ENCODE assay signal across 15 cellular contexts in genomic region chr17:74970395-74970794, GRCh38. TPM values are rescaled to one million over a fixed set of nuclear protein-coding genes. Genes with fewer than 3 reads are reported as not detected.
A peak's percentile ranks its signal among the peaks of the same experiment; 100 is the strongest.
DNase-seq lines count a peak whose midpoint lies in the region; ATAC-seq, FAIRE-seq and TF ChIP-seq lines count a peak whose summit lies in the region.
"Had no signal": no experiment of that assay in that cellular context is flagged by ENCODE, and none has a peak within 500 bp of the region (broad histone marks: within the 10 kb centered on the region; RNA-seq: fewer than 3 reads in every experiment).

No MANE protein-coding gene starts in this region.

- H4K5ac ChIP-seq in H1 (ENCODE audit: insufficient read length, low read depth, low read length) = no peak overlapping the region

- H3K18ac ChIP-seq in H1 (ENCODE audit: extremely low read depth, low read length) = no peak overlapping the region

- no peak for FAIRE-seq in H1 (lab: Jason Lieb, UNC)

- CTCF ChIA-PET in Panc1 (lab: Charles Lee) (interaction anchor here (1.8 kb wide), 1 partner anchor 8 kb away, joined by 10 read pairs; no protein-coding TSS in a partner anchor), H1 (lab: Charles Lee; ENCODE audit: partially characterized antibody) (interaction anchor here (0.7 to 19.8 kb wide), 5 partner anchors 8 to 721 kb away, joined by 4 to 345 read pairs (median 17); partner anchors contain the start of gene MRPL58)

- intact Hi-C loops in Panc1 (cut with micrococcal nuclease; ENCODE audit: unreplicated experiment) = loop anchor here (10.0 kb wide), 1 partner anchor 134 kb away; the partner anchor contains the start of gene ARMC7
- intact Hi-C loops in lower lobe of right lung (cut with DNase I) = no loop called here
- intact Hi-C loops in testis (cut with DNase I; ENCODE audit: low total_unique reads) = no loop called here

- H3K27ac ChIP-seq in Panc1 (ENCODE audit: low read length) = no peak overlapping the region
- no peak overlapping the region for H3K27ac ChIP-seq in H1 (ENCODE audit: low read depth, low read length)
- H3K27ac ChIP-seq in lower lobe of right lung = peak overlapping the region; percentile 73
- no peak overlapping the region for H3K27ac ChIP-seq in subcutaneous abdominal adipose tissue (ENCODE audit: low read depth, low read length)
- no peak overlapping the region for H3K27ac ChIP-seq in testis
- no peak overlapping the region for H3K27ac ChIP-seq in MM.1S (ENCODE audit: low read length)

- H3K27me3 ChIP-seq in Panc1 (ENCODE audit: control insufficient read depth, insufficient read depth, low read length) (no peaks in the 10 kb centered on the region), H1 (replicated peaks in 1 of 4; ENCODE audit: control insufficient read depth in 3 of 4, extremely low read depth in 1 of 4, insufficient read depth in 3 of 4, low read length in 3 of 4) (peaks cover 17 to 41% (median 36%) of the 10 kb centered on the region in 4 experiments), lower lobe of right lung (ENCODE audit: low read depth) (peaks cover 32% of the 10 kb centered on the region), subcutaneous abdominal adipose tissue (ENCODE audit: control insufficient read depth in 5 of 5, insufficient read depth in 4 of 5, low read length in 5 of 5) (peaks cover 4 to 31% (median 17%) of the 10 kb centered on the region in 5 donors), testis (no peaks in the 10 kb centered on the region), MM.1S (replicated peaks; ENCODE audit: insufficient read depth, low read length) (peaks cover 38% of the 10 kb centered on the region)

- no peak for TF ChIP-seq CTCF in Panc1 (IDR thresholded peaks at IDR 0.05)
- no peak for TF ChIP-seq CTCF in H1 (IDR thresholded peaks at IDR 0.05; ENCODE audit: control extremely low read depth in 1 of 3, insufficient read depth in 1 of 3, low read depth in 1 of 3, low read length in 3 of 3)
- no peak for TF ChIP-seq CTCF in lower lobe of right lung (IDR thresholded peaks at IDR 0.05)
- no peak for TF ChIP-seq CTCF in testis (IDR thresholded peaks at IDR 0.05)
- no peak for TF ChIP-seq CTCF in MM.1S (IDR thresholded peaks at IDR 0.05; ENCODE audit: low read length)

- H2AFZ ChIP-seq in H1 (ENCODE audit: low read length) (no peak overlapping the region), MM.1S (ENCODE audit: low read length) (no peak overlapping the region)

- TF ChIP-seq POLR2A in H1 (IDR thresholded peaks at IDR 0.05; ENCODE audit: control extremely low read depth in 1 of 2, low read depth in 2 of 2, low read length in 2 of 2) = no peak
- TF ChIP-seq POLR2A in testis (IDR thresholded peaks at IDR 0.05) = no peak

- H3K79me2 ChIP-seq in H1 (ENCODE audit: control insufficient read depth in 1 of 2, insufficient read depth in 2 of 2, low read length in 2 of 2) (no peaks in the 10 kb centered on the region), MM.1S (ENCODE audit: low read length) (no peaks in the 10 kb centered on the region)

- no peak overlapping the region for H3K4ac ChIP-seq in H1 (replicated peaks; ENCODE audit: insufficient read length, low read depth, low read length)

- H3K36me3 ChIP-seq in Panc1 (ENCODE audit: control insufficient read depth, insufficient read depth, low read length) (no peaks in the 10 kb centered on the region), H1 (ENCODE audit: control insufficient read depth in 2 of 4, insufficient read depth in 4 of 4, low read length in 3 of 4) (no peaks in the 10 kb centered on the region), lower lobe of right lung (no peaks in the 10 kb centered on the region), subcutaneous abdominal adipose tissue (ENCODE audit: control insufficient read depth in 5 of 5, insufficient read depth in 5 of 5, low read length in 5 of 5) (no peaks in the 10 kb centered on the region), testis (ENCODE audit: low read depth, missing control alignments) (no peaks in the 10 kb centered on the region), MM.1S (replicated peaks; ENCODE audit: insufficient read depth, low read length) (no peaks in the 10 kb centered on the region)

- no peak overlapping the region for H2BK120ac ChIP-seq in H1 (replicated peaks; ENCODE audit: low read depth, low read length)

- ATAC-seq in Panc1 = peak; percentile 6; the same call in 1 of the 2 replicates
- ATAC-seq in lower lobe of right lung = no peak

- no peak overlapping the region for H4K91ac ChIP-seq in H1 (replicated peaks; ENCODE audit: insufficient read length, low read length)

- no peak overlapping the region for H2AK5ac ChIP-seq in H1 (ENCODE audit: low read depth, low read length)

- no peaks in the 10 kb centered on the region for H4K20me1 ChIP-seq in H1 (replicated peaks in 1 of 2; ENCODE audit: control insufficient read depth in 1 of 2, insufficient read depth in 2 of 2, low read length in 2 of 2)
- H4K20me1 ChIP-seq in MM.1S (ENCODE audit: insufficient read depth, low read length) = no peaks in the 10 kb centered on the region

- no peak overlapping the region for H3K56ac ChIP-seq in H1 (replicated peaks; ENCODE audit: insufficient read length, low read depth, low read length)

- H3K9me3 ChIP-seq in Panc1 (ENCODE audit: control insufficient read depth, insufficient read depth, low read depth, low read length) = no peaks in the 10 kb centered on the region
- no peaks in the 10 kb centered on the region for H3K9me3 ChIP-seq in H1 (ENCODE audit: insufficient read depth in 2 of 2, low read depth in 1 of 2, low read length in 1 of 2)
- H3K9me3 ChIP-seq in lower lobe of right lung = no peaks in the 10 kb centered on the region
- H3K9me3 ChIP-seq in subcutaneous abdominal adipose tissue (ENCODE audit: control insufficient read depth in 5 of 5, low read length in 5 of 5) = no peaks in the 10 kb centered on the region
- H3K9me3 ChIP-seq in testis = no peaks in the 10 kb centered on the region
- H3K9me3 ChIP-seq in MM.1S (replicated peaks; ENCODE audit: insufficient read depth, low read length) = no peaks in the 10 kb centered on the region

- H3K23me2 ChIP-seq in H1 (ENCODE audit: low read depth, low read length) = peaks cover 10% of the 10 kb centered on the region; the same call in 1 of the 2 replicates

- no peak for TF ChIP-seq RAD21 in H1 (IDR thresholded peaks at IDR 0.05 in 1 of 2, conservative IDR thresholded peaks at IDR 0.05 in 1 of 2; ENCODE audit: low read depth in 2 of 2, low read length in 2 of 2)

- in situ Hi-C loops in Panc1 (cut with HindIII; ENCODE audit: low pct_unique_long_range_greater_than_20kb, low sequenced_read_pairs) = no loop called here

- H3K4me2 ChIP-seq in H1 (ENCODE audit: insufficient read depth in 1 of 2, low read depth in 2 of 2, low read length in 2 of 2) (no peak overlapping the region), MM.1S (ENCODE audit: low read depth, low read length) (no peak overlapping the region)

- no peak overlapping the region for H3K14ac ChIP-seq in H1 (ENCODE audit: insufficient read length)

- H3K23ac ChIP-seq in H1 (ENCODE audit: insufficient read length) = no peak overlapping the region

- H3K4me1 ChIP-seq in Panc1 (ENCODE audit: control insufficient read depth, insufficient read depth, low read length) (peaks cover 4% of the 10 kb centered on the region; the same call in 1 of the 2 replicates), H1 (replicated peaks in 1 of 4; ENCODE audit: control insufficient read depth in 3 of 4, insufficient read depth in 4 of 4, low read length in 3 of 4) (peaks cover 0 to 15% (median 9%) of the 10 kb centered on the region in 4 experiments; a peak in 6 of 7 replicates), lower lobe of right lung (peaks cover 30% of the 10 kb centered on the region), subcutaneous abdominal adipose tissue (ENCODE audit: control insufficient read depth in 5 of 5, insufficient read depth in 5 of 5, low read length in 5 of 5) (peaks cover 1 to 36% (median 20%) of the 10 kb centered on the region in 5 donors), testis (peaks cover 13% of the 10 kb centered on the region), MM.1S (ENCODE audit: low read length) (no peaks in the 10 kb centered on the region; the same call in 1 of the 2 replicates)

- DNase-seq in Panc1 (ENCODE audit: low read depth, low spot score) = no peak
- no peak for DNase-seq in H1 (ENCODE audit: low read depth in 1 of 2, low spot score in 2 of 2)
- DNase-seq in lower lobe of right lung = no peak
- no peak for DNase-seq in testis
- no peak for DNase-seq in MM.1S
- DNase-seq in activated CD4-positive, alpha-beta T cell treated with anti-CD3 and anti-CD28 coated beads, Interleukin-2, amount 50 U/mL, for 1 hour = no peak
- no peak for DNase-seq in NCI-H774 (lab: John Stamatoyannopoulos, UW)
- DNase-seq: activated CD4-positive, alpha-beta T cell treated with anti-CD3 and anti-CD28 coated beads for 1 hour; GF-D8; NCI-H1092 treated with DMSO at 0.1 percent for 48 hours; NCI-H446; stimulated activated naive CD4-positive, alpha-beta T cell treated with Interleukin-2 at 50 U/mL for 16 hours; T-helper 1 cell had no signal

- TF ChIP-seq EP300 in H1 (IDR thresholded peaks at IDR 0.05; ENCODE audit: borderline replicate concordance in 1 of 2, low read depth in 2 of 2, low read length in 2 of 2) = no peak

- POLR2A ChIA-PET in Panc1 (lab: Charles Lee) (interaction anchor here (0.6 kb wide), 2 partner anchors 97 to 435 kb away, joined by 4 read pairs; partner anchors contain the start of gene GRB2), H1 (lab: Charles Lee; ENCODE audit: partially characterized antibody) (interaction anchor here (1.1 to 6.5 kb wide), 3 partner anchors 9 to 41 kb away, joined by 3 to 48 read pairs (median 4); partner anchors contain the start of gene MRPL58)

- H2BK5ac ChIP-seq in H1 (ENCODE audit: low read depth, low read length) = no peak overlapping the region

- 84% methylated on average over 3 of the region's 3 CpGs; no CpG with 5 or more reads in 1 of the 2 experiments for WGBS in H1 (ENCODE audit: extremely low coverage in 1 of 2, insufficient coverage in 1 of 2, insufficient read length in 1 of 2, insufficient replicate concordance in 2 of 2, low coverage in 1 of 2, low lambda C conversion rate in 2 of 2, missing lambda C conversion rate in 1 of 2), 2 experiments
- WGBS in testis, 2 donors = 79 to 80% methylated on average over 2 to 3 of the region's 3 CpGs

- no peak overlapping the region for H2BK20ac ChIP-seq in H1 (ENCODE audit: low read length)

- no peaks in the 10 kb centered on the region for H3K79me1 ChIP-seq in H1 (ENCODE audit: low read depth, low read length)

- no peak overlapping the region for H2BK12ac ChIP-seq in H1 (ENCODE audit: low read depth, low read length)

- no peaks in the 10 kb centered on the region for H3F3A ChIP-seq in MM.1S (ENCODE audit: insufficient read depth, low read length)

- H3K9ac ChIP-seq in H1 (replicated peaks in 1 of 4; ENCODE audit: extremely low read depth in 1 of 4, low read depth in 3 of 4, low read length in 3 of 4) (no peak overlapping the region; a peak in 1 of 7 replicates), subcutaneous abdominal adipose tissue (ENCODE audit: low read length in 5 of 5) (peak overlapping the region in 2 of 5 donors; percentile 36 to 75), MM.1S (ENCODE audit: low read length) (no peak overlapping the region)

- H4K8ac ChIP-seq in H1 (ENCODE audit: extremely low read depth, insufficient read depth, low read length) = no peak overlapping the region

- H3K4me3 ChIP-seq in Panc1 (ENCODE audit: low read depth in 2 of 2, low read length in 2 of 2) = no peak overlapping the region
- no peak overlapping the region for H3K4me3 ChIP-seq in H1 (ENCODE audit: extremely low read depth in 1 of 4, insufficient read depth in 2 of 4, low read depth in 3 of 4, low read length in 4 of 4)
- H3K4me3 ChIP-seq in lower lobe of right lung = peak overlapping the region; percentile 74
- H3K4me3 ChIP-seq in subcutaneous abdominal adipose tissue (ENCODE audit: low read depth in 1 of 5, low read length in 5 of 5) = peak overlapping the region in 4 of 5 donors; percentile 25 to 70 (median 64)
- H3K4me3 ChIP-seq in testis = no peak overlapping the region
- H3K4me3 ChIP-seq in MM.1S (ENCODE audit: low read length) = no peak overlapping the region

- no TSS peak for BruUV-seq in Panc1 (replicated peaks; lab: Mats Ljungman, UMichigan)

- no peak overlapping the region for H2BK15ac ChIP-seq in H1 (ENCODE audit: low read length)

- no peaks in the 10 kb centered on the region for H3K9me2 ChIP-seq in MM.1S (replicated peaks; ENCODE audit: insufficient read depth, low read length)

RNA-seq across cellular contexts. Expression of gene HID1, which starts 2.2 kb away (rescaled TPM):
- total RNA-seq in Panc1 (2021; ENCODE audit: unreplicated experiment) (10.9 TPM), lower lobe of right lung (28.6 TPM), testis (10 to 100 TPM; 40.9 to 45.8 TPM)
- polyA plus RNA-seq in Panc1 (2012; ENCODE audit: insufficient read length) = 16.6 TPM
- 13.8 and 15.1 TPM in 2 replicates for total RNA-seq in H1 (2021; fragmentation: NEBNext Ultra II Directional; extraction: Animal tissue kit (Norgen Biotek cat#: 25700))
- polyA plus RNA-seq in H1 (2011; rRNA removed) (25.9 and 36.3 TPM in 2 replicates), testis (ENCODE audit: insufficient read depth, low read depth, low replicate concordance) (18.6 TPM)
- polyA plus RNA-seq in H1 (2011; cell fraction: cytosol; rRNA removed) = 10.1 TPM
- polyA plus RNA-seq in H1 (2011; cell fraction: nucleus; rRNA removed) = 51.4 TPM
- 8.8 to 16.5 TPM (median 15.2 TPM) in 4 replicates for polyA plus RNA-seq in H1 (2012, experiment 1 of 2)
- polyA plus RNA-seq in H1 (2012, experiment 2 of 2) = 12.7 TPM
- 10.6 TPM for polyA plus RNA-seq in H1 (2013, experiment 1 of 2)
- polyA plus RNA-seq in H1 (2013, experiment 2 of 2) = 10.6 TPM
- polyA minus RNA-seq in H1 (2011; rRNA and poly(A)+ RNA removed) = 17.9 and 18.9 TPM in 2 replicates
- 8.1 TPM for polyA minus RNA-seq in H1 (2011; cell fraction: cytosol; rRNA and poly(A)+ RNA removed)
- polyA minus RNA-seq in H1 (2011; cell fraction: nucleus; rRNA and poly(A)+ RNA removed) = 17.8 TPM

RNA-seq across cellular contexts. Expression of gene CDR2L, which starts 17.0 kb away (rescaled TPM):
- total RNA-seq in Panc1 (2021; ENCODE audit: unreplicated experiment) (32.0 TPM), lower lobe of right lung (12.6 TPM), testis (10 to 100 TPM; 39.5 to 39.6 TPM)
- 33.7 TPM for polyA plus RNA-seq in Panc1 (2012; ENCODE audit: insufficient read length)
- 38.1 and 40.5 TPM in 2 replicates for total RNA-seq in H1 (2021; fragmentation: NEBNext Ultra II Directional; extraction: Animal tissue kit (Norgen Biotek cat#: 25700))
- polyA plus RNA-seq in H1 (2011; rRNA removed) (20.4 and 26.8 TPM in 2 replicates), testis (ENCODE audit: insufficient read depth, low read depth, low replicate concordance) (16.6 TPM)
- polyA plus RNA-seq in H1 (2011; cell fraction: cytosol; rRNA removed) = 18.7 TPM
- 23.7 TPM for polyA plus RNA-seq in H1 (2011; cell fraction: nucleus; rRNA removed)
- polyA plus RNA-seq in H1 (2012, experiment 1 of 2) = 20.6 to 28.4 TPM (median 25.9 TPM) in 4 replicates
- polyA plus RNA-seq in H1 (2012, experiment 2 of 2) = 25.8 TPM
- polyA plus RNA-seq in H1 (2013, experiment 1 of 2) = 20.0 TPM
- 19.3 TPM for polyA plus RNA-seq in H1 (2013, experiment 2 of 2)
- 8.6 and 12.3 TPM in 2 replicates for polyA minus RNA-seq in H1 (2011; rRNA and poly(A)+ RNA removed)
- polyA minus RNA-seq in H1 (2011; cell fraction: cytosol; rRNA and poly(A)+ RNA removed) = 16.4 TPM
- polyA minus RNA-seq in H1 (2011; cell fraction: nucleus; rRNA and poly(A)+ RNA removed) = 10.2 TPM

RNA-seq across cellular contexts. Expression of gene OTOP3, which starts 34.7 kb away (rescaled TPM):
- total RNA-seq in Panc1 (2021; ENCODE audit: unreplicated experiment) (not detected), lower lobe of right lung (not detected), testis (under 1 TPM in 1 of 2 donors, not detected in 1; 0.12 TPM)
- not detected for polyA plus RNA-seq in Panc1 (2012; ENCODE audit: insufficient read length)
- total RNA-seq in H1 (2021; fragmentation: NEBNext Ultra II Directional; extraction: Animal tissue kit (Norgen Biotek cat#: 25700)) = not detected in 2 replicates
- polyA plus RNA-seq in H1 (2011; rRNA removed) (0.05 and 0.09 TPM in 2 replicates), testis (ENCODE audit: insufficient read depth, low read depth, low replicate concordance) (not detected)
- 0.04 TPM for polyA plus RNA-seq in H1 (2011; cell fraction: cytosol; rRNA removed)
- polyA plus RNA-seq in H1 (2011; cell fraction: nucleus; rRNA removed) = not detected
- not detected in 4 replicates for polyA plus RNA-seq in H1 (2012, experiment 1 of 2)
- not detected for polyA plus RNA-seq in H1 (2012, experiment 2 of 2)
- polyA plus RNA-seq in H1 (2013, experiment 1 of 2) = 0.02 TPM
- polyA plus RNA-seq in H1 (2013, experiment 2 of 2) = not detected
- polyA minus RNA-seq in H1 (2011; rRNA and poly(A)+ RNA removed) = not detected in 2 replicates
- not detected for polyA minus RNA-seq in H1 (2011; cell fraction: cytosol; rRNA and poly(A)+ RNA removed)
- polyA minus RNA-seq in H1 (2011; cell fraction: nucleus; rRNA and poly(A)+ RNA removed) = not detected
- total RNA-seq: mononuclear cell had no signal

RNA-seq across cellular contexts. Expression of gene MRPL58, which starts 42.1 kb away (rescaled TPM):
- total RNA-seq in Panc1 (2021; ENCODE audit: unreplicated experiment) (55.2 TPM), lower lobe of right lung (22.4 TPM), testis (10 to 100 TPM; 24.3 to 38.1 TPM)
- polyA plus RNA-seq in Panc1 (2012; ENCODE audit: insufficient read length) = 44.5 TPM
- total RNA-seq in H1 (2021; fragmentation: NEBNext Ultra II Directional; extraction: Animal tissue kit (Norgen Biotek cat#: 25700)) = 48.5 and 49.1 TPM in 2 replicates
- polyA plus RNA-seq in H1 (2011; rRNA removed) (43.2 and 43.6 TPM in 2 replicates), testis (ENCODE audit: insufficient read depth, low read depth, low replicate concordance) (20.9 TPM)
- 73.0 TPM for polyA plus RNA-seq in H1 (2011; cell fraction: cytosol; rRNA removed)
- polyA plus RNA-seq in H1 (2011; cell fraction: nucleus; rRNA removed) = 28.6 TPM
- 34.5 to 60.5 TPM (median 52.3 TPM) in 4 replicates for polyA plus RNA-seq in H1 (2012, experiment 1 of 2)
- polyA plus RNA-seq in H1 (2012, experiment 2 of 2) = 70.9 TPM
- 43.0 TPM for polyA plus RNA-seq in H1 (2013, experiment 1 of 2)
- 40.8 TPM for polyA plus RNA-seq in H1 (2013, experiment 2 of 2)
- 16.1 and 20.3 TPM in 2 replicates for polyA minus RNA-seq in H1 (2011; rRNA and poly(A)+ RNA removed)
- polyA minus RNA-seq in H1 (2011; cell fraction: cytosol; rRNA and poly(A)+ RNA removed) = 14.9 TPM
- polyA minus RNA-seq in H1 (2011; cell fraction: nucleus; rRNA and poly(A)+ RNA removed) = 21.0 TPM

RNA-seq across cellular contexts. Expression of gene OTOP2, which starts 46.3 kb away (rescaled TPM):
- total RNA-seq in Panc1 (2021; ENCODE audit: unreplicated experiment) (not detected), lower lobe of right lung (not detected), testis (1 to 10 TPM; 2.4 to 5.7 TPM)
- polyA plus RNA-seq in Panc1 (2012; ENCODE audit: insufficient read length) = not detected
- not detected in 2 replicates for total RNA-seq in H1 (2021; fragmentation: NEBNext Ultra II Directional; extraction: Animal tissue kit (Norgen Biotek cat#: 25700))
- polyA plus RNA-seq in H1 (2011; rRNA removed) (0.23 and 0.27 TPM in 2 replicates), testis (ENCODE audit: insufficient read depth, low read depth, low replicate concordance) (5.7 TPM)
- 0.23 TPM for polyA plus RNA-seq in H1 (2011; cell fraction: cytosol; rRNA removed)
- polyA plus RNA-seq in H1 (2011; cell fraction: nucleus; rRNA removed) = 0.37 TPM
- 0.11 to 0.18 TPM (median 0.16 TPM) in 3 of 4 replicates, not detected in the other for polyA plus RNA-seq in H1 (2012, experiment 1 of 2)
- not detected for polyA plus RNA-seq in H1 (2012, experiment 2 of 2)
- not detected for polyA plus RNA-seq in H1 (2013, experiment 1 of 2)
- polyA plus RNA-seq in H1 (2013, experiment 2 of 2) = 0.06 TPM
- not detected in 2 replicates for polyA minus RNA-seq in H1 (2011; rRNA and poly(A)+ RNA removed)
- polyA minus RNA-seq in H1 (2011; cell fraction: cytosol; rRNA and poly(A)+ RNA removed) = not detected
- polyA minus RNA-seq in H1 (2011; cell fraction: nucleus; rRNA and poly(A)+ RNA removed) = not detected
- total RNA-seq: mononuclear cell had no signal

Comparison
In these comparisons a context has a peak if more than half of its experiments do, and no peak if none do; other contexts are left out.
1. H3K4me3 ChIP-seq: peak in lower lobe of right lung (single experiment) and subcutaneous abdominal adipose tissue (4 of 5); none in Panc1 (0 of 2), H1 (0 of 4), testis (0 of 2) and MM.1S (single experiment).